In the genomic region with DNA sequence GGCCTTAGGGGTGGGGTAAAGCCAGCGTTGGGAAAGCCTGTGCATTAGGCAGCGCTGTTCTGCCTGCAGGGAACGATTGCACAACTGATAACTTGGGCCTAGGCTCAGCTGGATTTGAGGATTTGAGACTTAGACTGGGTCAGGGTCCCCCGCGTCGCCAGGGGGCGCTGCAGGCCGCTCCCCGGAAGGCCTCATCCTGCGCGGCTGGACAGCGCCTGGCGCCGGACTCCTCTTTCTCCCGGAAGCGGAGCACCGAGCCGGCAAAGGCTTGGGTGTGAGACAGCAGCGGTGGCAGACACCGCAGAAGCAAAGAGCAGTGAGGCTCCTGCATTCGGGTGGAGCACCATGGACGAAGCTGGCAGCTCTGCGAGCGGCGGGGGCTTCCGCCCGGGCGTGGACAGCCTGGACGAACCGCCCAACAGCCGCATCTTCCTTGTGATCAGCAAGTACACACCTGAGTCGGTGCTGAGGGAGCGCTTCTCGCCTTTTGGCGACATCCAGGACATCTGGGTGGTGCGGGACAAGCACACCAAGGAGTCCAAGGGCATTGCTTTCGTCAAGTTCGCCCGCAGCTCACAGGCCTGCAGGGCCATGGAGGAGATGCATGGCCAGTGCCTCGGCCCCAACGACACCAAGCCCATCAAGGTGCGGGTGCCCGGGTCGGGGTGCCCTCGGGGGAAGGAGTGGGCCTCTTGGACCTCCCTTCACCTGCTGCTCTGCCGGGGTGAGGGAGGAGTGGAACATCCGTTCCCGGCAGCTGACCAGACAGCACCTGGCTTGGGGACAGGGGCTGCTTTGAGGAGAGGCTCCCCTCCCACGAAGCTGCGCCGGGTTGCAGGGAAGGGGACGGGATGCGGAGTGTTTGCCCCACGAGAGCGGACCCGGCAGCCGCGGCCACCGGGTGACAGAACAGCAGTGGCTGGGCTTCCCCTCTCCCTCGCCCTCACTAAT, we compare ENCODE assay signal across 1 cellular context.
TF ChIP-seq lines count a peak whose summit lies in the region.

A gene with protein sequence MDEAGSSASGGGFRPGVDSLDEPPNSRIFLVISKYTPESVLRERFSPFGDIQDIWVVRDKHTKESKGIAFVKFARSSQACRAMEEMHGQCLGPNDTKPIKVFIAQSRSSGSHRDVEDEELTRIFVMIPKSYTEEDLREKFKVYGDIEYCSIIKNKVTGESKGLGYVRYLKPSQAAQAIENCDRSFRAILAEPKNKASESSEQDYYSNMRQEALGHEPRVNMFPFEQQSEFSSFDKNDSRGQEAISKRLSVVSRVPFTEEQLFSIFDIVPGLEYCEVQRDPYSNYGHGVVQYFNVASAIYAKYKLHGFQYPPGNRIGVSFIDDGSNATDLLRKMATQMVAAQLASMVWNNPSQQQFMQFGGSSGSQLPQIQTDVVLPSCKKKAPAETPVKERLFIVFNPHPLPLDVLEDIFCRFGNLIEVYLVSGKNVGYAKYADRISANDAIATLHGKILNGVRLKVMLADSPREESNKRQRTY (plus strand): TSS at position 236 of the 951 bp plus-strand sequence. CDS start 110 bp downstream, at position 346.

TF ChIP-seq in HepG2, 621 proteins besides CTCF, POLR2A, EP300 and RAD21 (continued from another document and continues in another):
- TF ChIP-seq, protein P1, sequence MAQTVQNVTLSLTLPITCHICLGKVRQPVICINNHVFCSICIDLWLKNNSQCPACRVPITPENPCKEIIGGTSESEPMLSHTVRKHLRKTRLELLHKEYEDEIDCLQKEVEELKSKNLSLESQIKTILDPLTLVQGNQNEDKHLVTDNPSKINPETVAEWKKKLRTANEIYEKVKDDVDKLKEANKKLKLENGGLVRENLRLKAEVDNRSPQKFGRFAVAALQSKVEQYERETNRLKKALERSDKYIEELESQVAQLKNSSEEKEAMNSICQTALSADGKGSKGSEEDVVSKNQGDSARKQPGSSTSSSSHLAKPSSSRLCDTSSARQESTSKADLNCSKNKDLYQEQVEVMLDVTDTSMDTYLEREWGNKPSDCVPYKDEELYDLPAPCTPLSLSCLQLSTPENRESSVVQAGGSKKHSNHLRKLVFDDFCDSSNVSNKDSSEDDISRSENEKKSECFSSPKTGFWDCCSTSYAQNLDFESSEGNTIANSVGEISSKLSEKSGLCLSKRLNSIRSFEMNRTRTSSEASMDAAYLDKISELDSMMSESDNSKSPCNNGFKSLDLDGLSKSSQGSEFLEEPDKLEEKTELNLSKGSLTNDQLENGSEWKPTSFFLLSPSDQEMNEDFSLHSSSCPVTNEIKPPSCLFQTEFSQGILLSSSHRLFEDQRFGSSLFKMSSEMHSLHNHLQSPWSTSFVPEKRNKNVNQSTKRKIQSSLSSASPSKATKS (CRISPR knock-in tag; IDR thresholded peaks at IDR 0.05): no peak; the same call in 1 of the 2 replicates
- TF ChIP-seq SIN3A (IDR thresholded peaks at IDR 0.05; ENCODE audit: borderline replicate concordance, low read depth, low read length): peak; percentile 97
- peak in 1 of 2 experiments; percentile 95; a peak in 2 of 4 replicates for TF ChIP-seq MAFK (conservative IDR thresholded peaks at IDR 0.05 in 1 of 2, IDR thresholded peaks at IDR 0.05 in 1 of 2; ENCODE audit: low read length in 2 of 2)
- TF ChIP-seq MEIS1 (CRISPR knock-in tag; IDR thresholded peaks at IDR 0.05; ENCODE audit: borderline replicate concordance): peak; percentile 98
- no peak for TF ChIP-seq FOXM1 (CRISPR knock-in tag; IDR thresholded peaks at IDR 0.05)
- peak; percentile 100 for TF ChIP-seq REPIN1 (CRISPR knock-in tag; IDR thresholded peaks at IDR 0.05; ENCODE audit: borderline replicate concordance, low read depth)
- peak; percentile 60 for TF ChIP-seq ZNF776 (CRISPR knock-in tag; IDR thresholded peaks at IDR 0.05)
- TF ChIP-seq, protein P2, sequence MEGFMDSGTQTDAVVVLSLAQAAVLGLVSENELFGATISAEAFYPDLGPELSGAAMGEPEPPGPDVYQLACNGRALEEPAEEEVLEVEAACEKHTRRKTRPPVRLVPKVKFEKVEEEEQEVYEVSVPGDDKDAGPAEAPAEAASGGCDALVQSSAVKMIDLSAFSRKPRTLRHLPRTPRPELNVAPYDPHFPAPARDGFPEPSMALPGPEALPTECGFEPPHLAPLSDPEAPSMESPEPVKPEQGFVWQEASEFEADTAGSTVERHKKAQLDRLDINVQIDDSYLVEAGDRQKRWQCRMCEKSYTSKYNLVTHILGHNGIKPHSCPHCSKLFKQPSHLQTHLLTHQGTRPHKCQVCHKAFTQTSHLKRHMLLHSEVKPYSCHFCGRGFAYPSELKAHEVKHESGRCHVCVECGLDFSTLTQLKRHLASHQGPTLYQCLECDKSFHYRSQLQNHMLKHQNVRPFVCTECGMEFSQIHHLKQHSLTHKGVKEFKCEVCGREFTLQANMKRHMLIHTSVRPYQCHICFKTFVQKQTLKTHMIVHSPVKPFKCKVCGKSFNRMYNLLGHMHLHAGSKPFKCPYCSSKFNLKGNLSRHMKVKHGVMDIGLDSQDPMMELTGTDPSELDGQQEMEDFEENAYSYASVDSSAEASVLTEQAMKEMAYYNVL (CRISPR knock-in tag; IDR thresholded peaks at IDR 0.05; ENCODE audit: borderline replicate concordance): peak; percentile 92
- TF ChIP-seq, protein P3, sequence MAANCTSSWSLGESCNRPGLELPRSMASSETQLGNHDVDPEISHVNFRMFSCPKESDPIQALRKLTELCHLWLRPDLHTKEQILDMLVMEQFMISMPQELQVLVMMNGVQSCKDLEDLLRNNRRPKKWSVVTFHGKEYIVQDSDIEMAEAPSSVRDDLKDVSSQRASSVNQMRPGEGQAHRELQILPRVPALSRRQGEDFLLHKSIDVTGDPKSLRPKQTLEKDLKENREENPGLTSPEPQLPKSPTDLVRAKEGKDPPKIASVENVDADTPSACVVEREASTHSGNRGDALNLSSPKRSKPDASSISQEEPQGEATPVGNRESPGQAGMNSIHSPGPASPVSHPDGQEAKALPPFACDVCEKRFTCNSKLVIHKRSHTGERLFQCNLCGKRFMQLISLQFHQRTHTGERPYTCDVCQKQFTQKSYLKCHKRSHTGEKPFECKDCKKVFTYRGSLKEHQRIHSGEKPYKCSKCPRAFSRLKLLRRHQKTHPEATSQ (CRISPR knock-in tag; IDR thresholded peaks at IDR 0.05; ENCODE audit: borderline replicate concordance): peak; percentile 100; the same call in 1 of the 2 replicates
- TF ChIP-seq SP1 (IDR thresholded peaks at IDR 0.05): no peak
- TF ChIP-seq SP1 (CRISPR knock-in tag; IDR thresholded peaks at IDR 0.05): peak; percentile 75; the same call in 1 of the 2 replicates
- TF ChIP-seq, protein P4, sequence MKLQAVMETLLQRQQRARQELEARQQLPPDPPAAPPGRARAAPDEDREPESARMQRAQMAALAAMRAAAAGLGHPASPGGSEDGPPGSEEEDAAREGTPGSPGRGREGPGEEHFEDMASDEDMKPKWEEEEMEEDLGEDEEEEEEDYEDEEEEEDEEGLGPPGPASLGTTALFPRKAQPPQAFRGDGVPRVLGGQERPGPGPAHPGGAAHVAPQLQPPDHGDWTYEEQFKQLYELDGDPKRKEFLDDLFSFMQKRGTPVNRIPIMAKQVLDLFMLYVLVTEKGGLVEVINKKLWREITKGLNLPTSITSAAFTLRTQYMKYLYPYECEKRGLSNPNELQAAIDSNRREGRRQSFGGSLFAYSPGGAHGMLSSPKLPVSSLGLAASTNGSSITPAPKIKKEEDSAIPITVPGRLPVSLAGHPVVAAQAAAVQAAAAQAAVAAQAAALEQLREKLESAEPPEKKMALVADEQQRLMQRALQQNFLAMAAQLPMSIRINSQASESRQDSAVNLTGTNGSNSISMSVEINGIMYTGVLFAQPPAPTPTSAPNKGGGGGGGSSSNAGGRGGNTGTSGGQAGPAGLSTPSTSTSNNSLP (IDR thresholded peaks at IDR 0.05; ENCODE audit: low read depth, low read length): peak; percentile 48
- peak; percentile 44; the same call in 1 of the 2 replicates for TF ChIP-seq NFE2L1 (CRISPR knock-in tag; IDR thresholded peaks at IDR 0.05; ENCODE audit: borderline replicate concordance)
- peak; percentile 62; the same call in 1 of the 2 replicates for TF ChIP-seq MEIS2 (CRISPR knock-in tag; IDR thresholded peaks at IDR 0.05)
- TF ChIP-seq AGO1 (IDR thresholded peaks at IDR 0.05; ENCODE audit: low read depth, low read length, poor library complexity, severe bottlenecking): peak; percentile 79
- TF ChIP-seq ZFYVE20 (CRISPR knock-in tag; IDR thresholded peaks at IDR 0.05; ENCODE audit: borderline replicate concordance, low read depth): no peak
- TF ChIP-seq, protein P5, sequence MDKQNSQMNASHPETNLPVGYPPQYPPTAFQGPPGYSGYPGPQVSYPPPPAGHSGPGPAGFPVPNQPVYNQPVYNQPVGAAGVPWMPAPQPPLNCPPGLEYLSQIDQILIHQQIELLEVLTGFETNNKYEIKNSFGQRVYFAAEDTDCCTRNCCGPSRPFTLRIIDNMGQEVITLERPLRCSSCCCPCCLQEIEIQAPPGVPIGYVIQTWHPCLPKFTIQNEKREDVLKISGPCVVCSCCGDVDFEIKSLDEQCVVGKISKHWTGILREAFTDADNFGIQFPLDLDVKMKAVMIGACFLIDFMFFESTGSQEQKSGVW (CRISPR knock-in tag; IDR thresholded peaks at IDR 0.05; ENCODE audit: borderline replicate concordance): peak; percentile 86; the same call in 1 of the 2 replicates
- TF ChIP-seq, protein P6, sequence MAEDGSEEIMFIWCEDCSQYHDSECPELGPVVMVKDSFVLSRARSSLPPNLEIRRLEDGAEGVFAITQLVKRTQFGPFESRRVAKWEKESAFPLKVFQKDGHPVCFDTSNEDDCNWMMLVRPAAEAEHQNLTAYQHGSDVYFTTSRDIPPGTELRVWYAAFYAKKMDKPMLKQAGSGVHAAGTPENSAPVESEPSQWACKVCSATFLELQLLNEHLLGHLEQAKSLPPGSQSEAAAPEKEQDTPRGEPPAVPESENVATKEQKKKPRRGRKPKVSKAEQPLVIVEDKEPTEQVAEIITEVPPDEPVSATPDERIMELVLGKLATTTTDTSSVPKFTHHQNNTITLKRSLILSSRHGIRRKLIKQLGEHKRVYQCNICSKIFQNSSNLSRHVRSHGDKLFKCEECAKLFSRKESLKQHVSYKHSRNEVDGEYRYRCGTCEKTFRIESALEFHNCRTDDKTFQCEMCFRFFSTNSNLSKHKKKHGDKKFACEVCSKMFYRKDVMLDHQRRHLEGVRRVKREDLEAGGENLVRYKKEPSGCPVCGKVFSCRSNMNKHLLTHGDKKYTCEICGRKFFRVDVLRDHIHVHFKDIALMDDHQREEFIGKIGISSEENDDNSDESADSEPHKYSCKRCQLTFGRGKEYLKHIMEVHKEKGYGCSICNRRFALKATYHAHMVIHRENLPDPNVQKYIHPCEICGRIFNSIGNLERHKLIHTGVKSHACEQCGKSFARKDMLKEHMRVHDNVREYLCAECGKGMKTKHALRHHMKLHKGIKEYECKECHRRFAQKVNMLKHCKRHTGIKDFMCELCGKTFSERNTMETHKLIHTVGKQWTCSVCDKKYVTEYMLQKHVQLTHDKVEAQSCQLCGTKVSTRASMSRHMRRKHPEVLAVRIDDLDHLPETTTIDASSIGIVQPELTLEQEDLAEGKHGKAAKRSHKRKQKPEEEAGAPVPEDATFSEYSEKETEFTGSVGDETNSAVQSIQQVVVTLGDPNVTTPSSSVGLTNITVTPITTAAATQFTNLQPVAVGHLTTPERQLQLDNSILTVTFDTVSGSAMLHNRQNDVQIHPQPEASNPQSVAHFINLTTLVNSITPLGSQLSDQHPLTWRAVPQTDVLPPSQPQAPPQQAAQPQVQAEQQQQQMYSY (CRISPR knock-in tag; IDR thresholded peaks at IDR 0.05): peak; percentile 84
- TF ChIP-seq, protein P7, sequence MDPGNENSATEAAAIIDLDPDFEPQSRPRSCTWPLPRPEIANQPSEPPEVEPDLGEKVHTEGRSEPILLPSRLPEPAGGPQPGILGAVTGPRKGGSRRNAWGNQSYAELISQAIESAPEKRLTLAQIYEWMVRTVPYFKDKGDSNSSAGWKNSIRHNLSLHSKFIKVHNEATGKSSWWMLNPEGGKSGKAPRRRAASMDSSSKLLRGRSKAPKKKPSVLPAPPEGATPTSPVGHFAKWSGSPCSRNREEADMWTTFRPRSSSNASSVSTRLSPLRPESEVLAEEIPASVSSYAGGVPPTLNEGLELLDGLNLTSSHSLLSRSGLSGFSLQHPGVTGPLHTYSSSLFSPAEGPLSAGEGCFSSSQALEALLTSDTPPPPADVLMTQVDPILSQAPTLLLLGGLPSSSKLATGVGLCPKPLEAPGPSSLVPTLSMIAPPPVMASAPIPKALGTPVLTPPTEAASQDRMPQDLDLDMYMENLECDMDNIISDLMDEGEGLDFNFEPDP (CRISPR knock-in tag; conservative IDR thresholded peaks at IDR 0.05): no peak
- no peak for TF ChIP-seq EEA1 (CRISPR knock-in tag; IDR thresholded peaks at IDR 0.05; ENCODE audit: borderline replicate concordance)
- TF ChIP-seq, protein P8, sequence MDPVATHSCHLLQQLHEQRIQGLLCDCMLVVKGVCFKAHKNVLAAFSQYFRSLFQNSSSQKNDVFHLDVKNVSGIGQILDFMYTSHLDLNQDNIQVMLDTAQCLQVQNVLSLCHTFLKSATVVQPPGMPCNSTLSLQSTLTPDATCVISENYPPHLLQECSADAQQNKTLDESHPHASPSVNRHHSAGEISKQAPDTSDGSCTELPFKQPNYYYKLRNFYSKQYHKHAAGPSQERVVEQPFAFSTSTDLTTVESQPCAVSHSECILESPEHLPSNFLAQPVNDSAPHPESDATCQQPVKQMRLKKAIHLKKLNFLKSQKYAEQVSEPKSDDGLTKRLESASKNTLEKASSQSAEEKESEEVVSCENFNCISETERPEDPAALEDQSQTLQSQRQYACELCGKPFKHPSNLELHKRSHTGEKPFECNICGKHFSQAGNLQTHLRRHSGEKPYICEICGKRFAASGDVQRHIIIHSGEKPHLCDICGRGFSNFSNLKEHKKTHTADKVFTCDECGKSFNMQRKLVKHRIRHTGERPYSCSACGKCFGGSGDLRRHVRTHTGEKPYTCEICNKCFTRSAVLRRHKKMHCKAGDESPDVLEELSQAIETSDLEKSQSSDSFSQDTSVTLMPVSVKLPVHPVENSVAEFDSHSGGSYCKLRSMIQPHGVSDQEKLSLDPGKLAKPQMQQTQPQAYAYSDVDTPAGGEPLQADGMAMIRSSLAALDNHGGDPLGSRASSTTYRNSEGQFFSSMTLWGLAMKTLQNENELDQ (CRISPR knock-in tag; IDR thresholded peaks at IDR 0.05; ENCODE audit: borderline replicate concordance): peak; percentile 67; the same call in 1 of the 2 replicates
- TF ChIP-seq ZNF75D (CRISPR knock-in tag; IDR thresholded peaks at IDR 0.05; ENCODE audit: borderline replicate concordance): no peak
- TF ChIP-seq SKI (IDR thresholded peaks at IDR 0.05; ENCODE audit: partially characterized antibody): peak; percentile 78
- peak; percentile 26; the same call in 1 of the 2 replicates for TF ChIP-seq ZNF33A (CRISPR knock-in tag; IDR thresholded peaks at IDR 0.05; ENCODE audit: borderline replicate concordance)
- no peak for TF ChIP-seq ZNF577 (CRISPR knock-in tag; IDR thresholded peaks at IDR 0.05; ENCODE audit: borderline replicate concordance, low read depth)
- TF ChIP-seq MXI1 (IDR thresholded peaks at IDR 0.05; ENCODE audit: borderline replicate concordance, low read depth, low read length): peak; percentile 75; the same call in 2 of the 3 replicates
- TF ChIP-seq ZNF382 (CRISPR knock-in tag; IDR thresholded peaks at IDR 0.05; ENCODE audit: borderline replicate concordance): no peak
